14 cellular contexts compared by ENCODE assay signal in genomic region chr7:82049442-82049841, GRCh38.
DNase-seq lines count a peak whose midpoint lies in the region; ATAC-seq, FAIRE-seq and TF ChIP-seq lines count a peak whose summit lies in the region.
"Had no signal": no experiment of that assay in that cellular context is flagged by ENCODE, and none has a peak within 500 bp of the region (broad histone marks: within the 10 kb centered on the region; RNA-seq: fewer than 3 reads in every experiment).

No MANE protein-coding gene starts in this region.

- DNase-seq in astrocyte (ENCODE audit: low read depth) (peak; percentile 8), left kidney (ENCODE audit: low read depth, low spot score) (peak; percentile 3), RCC 7860 (ENCODE audit: low spot score) (no peak)
- DNase-seq in stimulated activated CD8-positive, alpha-beta memory T cell treated with anti-CD3 and anti-CD28 coated beads, Interleukin-4, amount 100 ng/mL, for 48 hours: no peak
- DNase-seq: immature natural killer cell; stimulated activated CD4-positive, alpha-beta T cell treated with anti-CD3 and anti-CD28 coated beads, Interleukin-2, amount 100 ng/mL, for 24 hours had no signal

- H3K9ac ChIP-seq in astrocyte (ENCODE audit: low read length): peak overlapping the region; percentile 3

- H3K79me2 ChIP-seq in ACC112 (ENCODE audit: control insufficient read depth, insufficient read depth, low read length, unreplicated experiment) (no peaks in the 10 kb centered on the region), astrocyte (ENCODE audit: insufficient read depth, low read length) (no peaks in the 10 kb centered on the region)

- H3K36me3 Mint-ChIP-seq in astrocyte (ENCODE audit: low read depth, unreplicated experiment): no peaks in the 10 kb centered on the region
- H3K36me3 Mint-ChIP-seq: immature natural killer cell; natural killer cell treated with Interleukin-12 subunit alpha and Interleukin-12 subunit beta and Interleukin-15 and Interleukin-18, amount 100 ng/mL, for 72 hours had no signal

- peak; percentile 44 for ATAC-seq in HG02798 (IDR thresholded peaks at IDR 0.05; ENCODE audit: poor library complexity, unreplicated experiment)
- ATAC-seq in HG02973 (IDR thresholded peaks at IDR 0.05; ENCODE audit: unreplicated experiment): no peak
- no peak for ATAC-seq in GM19397 (IDR thresholded peaks at IDR 0.05; ENCODE audit: unreplicated experiment)
- ATAC-seq: natural killer cell treated with Interleukin-12 subunit alpha and Interleukin-12 subunit beta and Interleukin-15 and Interleukin-18, amount 100 ng/mL, for 72 hours had no signal

- H3K4me3 ChIP-seq in ACC112 (ENCODE audit: low read depth, low read length): peak overlapping the region; percentile 8; the same call in 1 of the 2 replicates
- no peak overlapping the region for H3K4me3 ChIP-seq in astrocyte (ENCODE audit: insufficient read depth, low read depth, low read length)
- H3K4me3 ChIP-seq: HAP-1 had no signal

- H2AFZ ChIP-seq in ACC112 (ENCODE audit: low read length, unreplicated experiment): no peak overlapping the region
- H2AFZ ChIP-seq in astrocyte (ENCODE audit: low read depth, low read length): no peak overlapping the region

- H3K27me3 Mint-ChIP-seq in astrocyte (ENCODE audit: low read depth, unreplicated experiment): no peaks in the 10 kb centered on the region
- H3K27me3 Mint-ChIP-seq: natural killer cell treated with Interleukin-12 subunit alpha and Interleukin-12 subunit beta and Interleukin-15 and Interleukin-18, amount 100 ng/mL, for 72 hours; stimulated activated naive CD8-positive, alpha-beta T cell treated with anti-CD3 and anti-CD28 coated beads, Interleukin-15, Interleukin-2, amounts not matched to agents 100 ng/mL and 50 ng/mL, for 24 hours had no signal

- peaks cover 4% of the 10 kb centered on the region for H4K20me1 ChIP-seq in astrocyte (ENCODE audit: insufficient read depth, low read length)

- H3K27ac Mint-ChIP-seq in astrocyte (ENCODE audit: unreplicated experiment): no peak overlapping the region
- H3K27ac Mint-ChIP-seq: immature natural killer cell; natural killer cell treated with Interleukin-12 subunit alpha and Interleukin-12 subunit beta and Interleukin-15 and Interleukin-18, amount 100 ng/mL, for 72 hours; stimulated activated naive CD8-positive, alpha-beta T cell treated with anti-CD3 and anti-CD28 coated beads, Interleukin-15, Interleukin-2, amounts not matched to agents 100 ng/mL and 50 ng/mL, for 24 hours had no signal

- no peaks in the 10 kb centered on the region for H3K27me3 ChIP-seq in ACC112 (ENCODE audit: insufficient read depth, low read length)
- no peaks in the 10 kb centered on the region for H3K27me3 ChIP-seq in astrocyte (ENCODE audit: insufficient read depth, low read length)

- FAIRE-seq in astrocyte (lab: Jason Lieb, UNC): no peak
- no peak for FAIRE-seq in RCC 7860 (lab: Jason Lieb, UNC)

- no peak for TF ChIP-seq CTCF in astrocyte (IDR thresholded peaks at IDR 0.05; ENCODE audit: insufficient read depth, low read depth, low read length)

- H3K36me3 ChIP-seq in ACC112 (ENCODE audit: insufficient read depth, low read length) (no peaks in the 10 kb centered on the region), astrocyte (ENCODE audit: insufficient read depth, low read length) (no peaks in the 10 kb centered on the region)
- H3K36me3 ChIP-seq: HAP-1 had no signal

- no peaks in the 10 kb centered on the region for H3K9me3 ChIP-seq in astrocyte (ENCODE audit: insufficient read depth, low read depth, low read length)
- H3K9me3 ChIP-seq: HAP-1 had no signal

- peak overlapping the region; percentile 58 for H3K4me2 ChIP-seq in astrocyte (ENCODE audit: low read length)

- no peak overlapping the region for H3K4me3 Mint-ChIP-seq in astrocyte (ENCODE audit: unreplicated experiment)
- H3K4me3 Mint-ChIP-seq: immature natural killer cell; natural killer cell treated with Interleukin-12 subunit alpha and Interleukin-12 subunit beta and Interleukin-15 and Interleukin-18, amount 100 ng/mL, for 72 hours; stimulated activated naive CD8-positive, alpha-beta T cell treated with anti-CD3 and anti-CD28 coated beads, Interleukin-15, Interleukin-2, amounts not matched to agents 100 ng/mL and 50 ng/mL, for 24 hours had no signal

- peak overlapping the region; percentile 76 for H3K27ac ChIP-seq in ACC112 (ENCODE audit: low read depth, low read length)
- H3K27ac ChIP-seq in astrocyte (ENCODE audit: low read depth, low read length): peak overlapping the region; percentile 57
- H3K27ac ChIP-seq: HL-60 had no signal

- peaks cover 21% of the 10 kb centered on the region for H3K4me1 Mint-ChIP-seq in astrocyte (ENCODE audit: low read depth, unreplicated experiment)
- H3K4me1 Mint-ChIP-seq: immature natural killer cell had no signal

- peaks cover 24% of the 10 kb centered on the region for H3K4me1 ChIP-seq in ACC112 (ENCODE audit: control insufficient read depth, insufficient read depth, low read length, unreplicated experiment)
- H3K4me1 ChIP-seq in astrocyte (ENCODE audit: insufficient read depth, low read length): peaks cover 19% of the 10 kb centered on the region

- no peaks in the 10 kb centered on the region for H3K9me3 Mint-ChIP-seq in astrocyte (ENCODE audit: unreplicated experiment)
- H3K9me3 Mint-ChIP-seq: natural killer cell treated with Interleukin-12 subunit alpha and Interleukin-12 subunit beta and Interleukin-15 and Interleukin-18, amount 100 ng/mL, for 72 hours; stimulated activated naive CD8-positive, alpha-beta T cell treated with anti-CD3 and anti-CD28 coated beads, Interleukin-15, Interleukin-2, amounts not matched to agents 100 ng/mL and 50 ng/mL, for 24 hours had no signal

Comparison
In these comparisons a context has a peak if more than half of its experiments do, and no peak if none do; other contexts are left out.
1. DNase-seq: peak in astrocyte (single experiment) and left kidney (single experiment); none in RCC 7860 (single experiment) and stimulated activated CD8-positive, alpha-beta memory T cell treated with anti-CD3 and anti-CD28 coated beads, Interleukin-4, amount 100 ng/mL, for 48 hours (single experiment).